8 cellular contexts compared by ENCODE assay signal in the genomic region with DNA sequence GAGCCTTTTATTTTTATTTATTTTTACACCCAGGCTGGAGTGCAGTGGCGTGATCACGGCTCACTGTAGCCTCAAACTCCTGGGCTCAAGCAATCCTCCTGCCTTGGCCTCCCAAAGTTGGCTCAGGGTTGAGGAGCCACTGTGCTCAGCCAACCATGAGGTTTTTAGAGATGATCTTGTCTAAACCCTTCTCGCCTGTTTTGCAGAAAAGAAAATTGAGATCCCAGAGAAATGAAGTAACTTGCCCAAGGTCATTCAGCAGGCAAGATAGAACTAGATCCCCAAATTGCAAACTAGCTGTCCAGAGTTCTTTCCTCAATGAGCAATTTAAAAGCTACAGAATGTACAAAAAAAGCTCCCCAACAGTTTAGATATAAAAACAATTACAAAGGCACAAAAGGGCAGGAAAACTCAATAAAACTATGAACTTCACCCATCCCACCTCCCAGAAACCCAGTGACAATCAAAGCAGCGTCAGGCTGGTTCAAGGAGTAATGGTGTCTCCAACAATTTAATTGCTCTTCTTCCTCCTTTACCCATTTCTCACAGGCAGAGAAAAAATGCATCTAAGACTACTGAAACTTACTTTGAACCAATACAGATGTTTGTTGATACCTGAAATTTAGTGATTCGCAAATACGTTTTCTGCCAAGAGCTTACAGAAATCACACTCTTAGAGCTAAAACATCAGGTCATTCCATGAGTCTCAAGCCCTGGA. TPM values are rescaled to one million over a fixed set of nuclear protein-coding genes. Genes with fewer than 3 reads are reported as not detected.
DNase-seq lines count a peak whose midpoint lies in the region; ATAC-seq, FAIRE-seq and TF ChIP-seq lines count a peak whose summit lies in the region.

No MANE protein-coding gene starts in this region.

- no peaks in the 10 kb centered on the region for H3K9me3 Mint-ChIP-seq in stimulated activated naive CD8-positive, alpha-beta T cell treated with anti-CD3 and anti-CD28 coated beads, Interleukin-15, amount 100 ng/mL, for 72 hours

- peak overlapping the region; percentile 94 to 99 for H3K27ac Mint-ChIP-seq in stimulated activated naive CD8-positive, alpha-beta T cell treated with anti-CD3 and anti-CD28 coated beads, Interleukin-15, amount 100 ng/mL, for 72 hours

- no peaks in the 10 kb centered on the region for H3K36me3 ChIP-seq in KMS-11 (ENCODE audit: insufficient read depth)
- no peaks in the 10 kb centered on the region for H3K36me3 ChIP-seq in kidney (ENCODE audit: control insufficient read depth in 1 of 2, insufficient read depth in 2 of 2, low read length in 2 of 2)
- no peaks in the 10 kb centered on the region for H3K36me3 ChIP-seq in effector memory CD4-positive, alpha-beta T cell (ENCODE audit: control insufficient read depth, insufficient read depth, low read length)

- TF ChIP-seq CTCF in KMS-11 (conservative IDR thresholded peaks at IDR 0.05; ENCODE audit: low read depth, low read length) (no peak), astrocyte of the cerebellum (IDR thresholded peaks at IDR 0.05; ENCODE audit: low read depth, low read length, missing control alignments) (no peak), kidney (IDR thresholded peaks at IDR 0.05; ENCODE audit: borderline replicate concordance, extremely low read depth, insufficient read depth) (no peak)

- H2AFZ ChIP-seq in KMS-11 (ENCODE audit: low read depth) = peak overlapping the region; percentile 95; the same call in 1 of the 2 replicates

- H3K4me2 ChIP-seq in KMS-11 = peak overlapping the region; percentile 94

- H3K4me1 ChIP-seq in KMS-11 (ENCODE audit: low read depth, poor library complexity, severe bottlenecking) (peaks cover 24% of the 10 kb centered on the region), kidney (ENCODE audit: control insufficient read depth in 1 of 2, insufficient read depth in 1 of 2, low read depth in 1 of 2, low read length in 2 of 2) (peaks cover 0 to 4% of the 10 kb centered on the region in 2 donors)
- H3K4me1 ChIP-seq in effector memory CD4-positive, alpha-beta T cell (ENCODE audit: control insufficient read depth, insufficient read depth, low read length, poor library complexity, severe bottlenecking) = peaks cover 6% of the 10 kb centered on the region

- no peak overlapping the region for H3K4me3 ChIP-seq in KMS-11 (IDR thresholded peaks at IDR 0.05; ENCODE audit: insufficient read depth, low read depth, low read length)
- H3K4me3 ChIP-seq in astrocyte of the cerebellum (ENCODE audit: low read depth, low read length) = peak overlapping the region; percentile 91
- peak overlapping the region; percentile 85 to 87 for H3K4me3 ChIP-seq in kidney (ENCODE audit: low read length in 2 of 2)
- H3K4me3 ChIP-seq in effector memory CD4-positive, alpha-beta T cell (ENCODE audit: insufficient read depth, low read depth, low read length, poor library complexity, severe bottlenecking) = no peak overlapping the region

- H3K4me3 Mint-ChIP-seq in stimulated activated naive CD8-positive, alpha-beta T cell treated with anti-CD3 and anti-CD28 coated beads, Interleukin-15, amount 100 ng/mL, for 72 hours = peak overlapping the region; percentile 86 to 98

- FAIRE-seq in kidney (lab: Jason Lieb, UNC) = no peak

- no peaks in the 10 kb centered on the region for H3K9me3 ChIP-seq in kidney (ENCODE audit: control insufficient read depth in 1 of 2, low read length in 2 of 2)
- no peaks in the 10 kb centered on the region for H3K9me3 ChIP-seq in effector memory CD4-positive, alpha-beta T cell (ENCODE audit: control insufficient read depth, low read length)

- no peaks in the 10 kb centered on the region for H4K20me1 ChIP-seq in KMS-11 (ENCODE audit: insufficient read depth)

- no peaks in the 10 kb centered on the region for H3K27me3 Mint-ChIP-seq in stimulated activated naive CD8-positive, alpha-beta T cell treated with anti-CD3 and anti-CD28 coated beads, Interleukin-15, amount 100 ng/mL, for 72 hours

- in situ Hi-C loops in astrocyte of the cerebellum (cut with HindIII; ENCODE audit: low sequenced_read_pairs) = no loop called here

- H3K79me2 ChIP-seq in KMS-11 (ENCODE audit: insufficient read depth, low read depth) = no peaks in the 10 kb centered on the region

- no peak for ATAC-seq in stimulated activated naive CD8-positive, alpha-beta T cell treated with anti-CD3 and anti-CD28 coated beads, Interleukin-15, amount 100 ng/mL, for 72 hours
- ATAC-seq in GM18520 (IDR thresholded peaks at IDR 0.05; ENCODE audit: unreplicated experiment) = no peak

- intact Hi-C loops in kidney (cut with DNase I) = no loop called here

- H3K9ac ChIP-seq in KMS-11 (peak overlapping the region; percentile 28; the same call in 1 of the 2 replicates), kidney (ENCODE audit: low read length in 2 of 2) (peak overlapping the region; percentile 83 to 95)

- H3K27me3 ChIP-seq in KMS-11 (ENCODE audit: insufficient read depth, low read depth) = 0 out of 2 replicates have a peak, but pooled peaks cover 3% of the 10 kb centered on the region
- no peaks in the 10 kb centered on the region for H3K27me3 ChIP-seq in effector memory CD4-positive, alpha-beta T cell (replicated peaks; ENCODE audit: control insufficient read depth, insufficient read depth, low read length, poor library complexity, severe bottlenecking)

- peaks cover 23% of the 10 kb centered on the region for H3K4me1 Mint-ChIP-seq in stimulated activated naive CD8-positive, alpha-beta T cell treated with anti-CD3 and anti-CD28 coated beads, Interleukin-15, amount 100 ng/mL, for 72 hours

- H3K27ac ChIP-seq in KMS-11 (peak overlapping the region; percentile 34; the same call in 1 of the 2 replicates), kidney (ENCODE audit: low read depth in 2 of 2, low read length in 2 of 2) (peak overlapping the region; percentile 88 to 92)
- no peak overlapping the region for H3K27ac ChIP-seq in effector memory CD4-positive, alpha-beta T cell (ENCODE audit: insufficient read depth, low read length, poor library complexity, severe bottlenecking)

- DNase-seq in astrocyte of the cerebellum (ENCODE audit: low read depth) = no peak
- DNase-seq in kidney = no peak
- no peak for DNase-seq in stimulated activated naive CD8-positive, alpha-beta T cell treated with anti-CD3 and anti-CD28 coated beads, Interleukin-15, amount 100 ng/mL, for 72 hours
- no peak for DNase-seq in effector memory CD4-positive, alpha-beta T cell
- DNase-seq in NK-92 treated with Interleukin-12 subunit alpha and Interleukin-12 subunit beta, amount 100 ng/mL, for 24 hours (lab: John Stamatoyannopoulos, UW) = no peak
- no peak for DNase-seq in central memory CD4-positive, alpha-beta T cell

RNA-seq across cellular contexts. Expression of gene MYOF, which starts 0.8 kb away (rescaled TPM):
- total RNA-seq in kidney = 134 TPM
- 11.5 TPM for polyA plus RNA-seq in kidney (ENCODE audit: insufficient read depth, low read depth, low replicate concordance)

RNA-seq across cellular contexts. Expression of gene CEP55, which starts 15.0 kb away (rescaled TPM):
- 0.88 TPM for total RNA-seq in kidney
- polyA plus RNA-seq in kidney (ENCODE audit: insufficient read depth, low read depth, low replicate concordance) = 0.39 TPM

Comparison
In these comparisons a context has a peak if more than half of its experiments do, and no peak if none do; other contexts are left out.
1. H3K4me3 ChIP-seq: peak in astrocyte of the cerebellum (single experiment) and kidney (2 of 2); none in KMS-11 (single experiment) and effector memory CD4-positive, alpha-beta T cell (single experiment).